Comparison of ENCODE assay signal across 8 cellular contexts in genomic region chr4:61201562-61202099, GRCh38. TPM values are rescaled to one million over a fixed set of nuclear protein-coding genes. Genes with fewer than 3 reads are reported as not detected.
A peak's percentile ranks its signal among the peaks of the same experiment; 100 is the strongest.
DNase-seq lines count a peak whose midpoint lies in the region; ATAC-seq lines count a peak whose summit lies in the region.

No MANE protein-coding gene starts in this region.

- H3K9me3 ChIP-seq in mesodermal cell (ENCODE audit: control insufficient read depth, low read length) (no peaks in the 10 kb centered on the region), aorta (ENCODE audit: control insufficient read depth, low read length) (no peaks in the 10 kb centered on the region)

- no peak for DNase-seq in Right ventricle myocardium inferior (ENCODE audit: missing footprints)
- no peak for DNase-seq in cardiac septum (ENCODE audit: low spot score)
- peak; percentile 66 for DNase-seq in ecto neural progenitor cell (ENCODE audit: low spot score)
- DNase-seq in aorta = peak in 1 of 2 donors; percentile 78
- DNase-seq in NCI-H1105 treated with DMSO at 0.1 percent for 48 hours (lab: John Stamatoyannopoulos, UW) = no peak
- DNase-seq in NCI-H510A (lab: John Stamatoyannopoulos, UW) = no peak

- no peak overlapping the region for H3K27ac ChIP-seq in mesodermal cell (ENCODE audit: low read depth, low read length, severe bottlenecking)
- H3K27ac ChIP-seq in aorta (ENCODE audit: low read depth in 1 of 2, low read length in 2 of 2) = no peak overlapping the region

- H3K4me1 ChIP-seq in mesodermal cell (ENCODE audit: control insufficient read depth, insufficient read depth, low read length, poor library complexity, severe bottlenecking) (peaks cover 19% of the 10 kb centered on the region), aorta (ENCODE audit: control insufficient read depth in 1 of 2, insufficient read depth in 2 of 2, low read length in 2 of 2) (no peaks in the 10 kb centered on the region)

- H3K4me3 ChIP-seq in mesodermal cell (ENCODE audit: extremely low read depth, insufficient read depth, low read length, poor library complexity, severe bottlenecking) (peak overlapping the region; percentile 78), aorta (ENCODE audit: low read length in 2 of 2) (peak overlapping the region; percentile 92 to 96)

- H3K36me3 ChIP-seq in mesodermal cell (ENCODE audit: control insufficient read depth, insufficient read depth, low read length) = no peaks in the 10 kb centered on the region
- H3K36me3 ChIP-seq in aorta (ENCODE audit: control insufficient read depth in 1 of 2, insufficient read depth in 2 of 2, low read length in 1 of 2) = no peaks in the 10 kb centered on the region

- 0% methylated on average over 24 of the region's 39 CpGs; no CpG with 5 or more reads in 1 of the 2 experiments for WGBS in mesodermal cell (ENCODE audit: insufficient coverage in 2 of 2), 2 experiments
- WGBS in aorta, 2 donors = 0 to 1% methylated on average over 39 of the region's 39 CpGs

- H3K27me3 ChIP-seq in aorta (ENCODE audit: control insufficient read depth in 1 of 2, insufficient read depth in 2 of 2, low read length in 1 of 2) = no peaks in the 10 kb centered on the region

- peak; percentile 8 for ATAC-seq in Right ventricle myocardium inferior
- peak; percentile 24 for ATAC-seq in aorta (ENCODE audit: low FRiP score)
- no peak for ATAC-seq in HG02798 (IDR thresholded peaks at IDR 0.05; ENCODE audit: poor library complexity, unreplicated experiment)

- intact Hi-C loops in Right ventricle myocardium inferior (cut with DNase I) (no loop called here), cardiac septum (cut with DNase I) (loop anchor here (5.0 to 10.0 kb wide), 3 partner anchors 303 to 936 kb away; no protein-coding TSS in a partner anchor), aorta (cut with DNase I) (loop anchor here in 1 of 2 donors (10.0 kb wide), 1 partner anchor 73 kb away; no protein-coding TSS in a partner anchor)

RNA-seq across cellular contexts. Expression of gene ADGRL3, which starts 1.5 kb away (rescaled TPM):
- 3.7 TPM for total RNA-seq in Right ventricle myocardium inferior
- total RNA-seq in cardiac septum = 15.3 TPM
- 8.1 TPM for polyA plus RNA-seq in mesodermal cell (2013, experiment 1 of 2)
- 7.1 TPM for polyA plus RNA-seq in mesodermal cell (2013, experiment 2 of 2)
- 100 to 1,000 TPM in 1 of 2 donors, 10 to 100 TPM in 1; 26.7 to 110 TPM for total RNA-seq in aorta
- 10 to 100 TPM in 1 of 2 donors, 1 to 10 TPM in 1; 1.8 to 14.8 TPM for polyA plus RNA-seq in aorta
